14 cellular contexts compared by ENCODE assay signal in genomic region chr7:129609666-129610065, GRCh38. TPM values are rescaled to one million over a fixed set of nuclear protein-coding genes. Genes with fewer than 3 reads are reported as not detected.
DNase-seq lines count a peak whose midpoint lies in the region; ATAC-seq, FAIRE-seq and TF ChIP-seq lines count a peak whose summit lies in the region.
"Had no signal": no experiment of that assay in that cellular context is flagged by ENCODE, and none has a peak within 500 bp of the region (broad histone marks: within the 10 kb centered on the region; RNA-seq: fewer than 3 reads in every experiment).

No MANE protein-coding gene starts in this region.

- no peaks in the 10 kb centered on the region for H3K9me3 Mint-ChIP-seq in activated naive CD4-positive, alpha-beta T cell treated with anti-CD3 and anti-CD28 coated beads for 36 hours
- H3K9me3 Mint-ChIP-seq in endothelial cell (ENCODE audit: unreplicated experiment), result no peaks in the 10 kb centered on the region
- H3K9me3 Mint-ChIP-seq in stimulated activated effector memory CD8-positive, alpha-beta T cell treated with anti-CD3 and anti-CD28 coated beads, Interleukin-12 subunit alpha, Interleukin-12 subunit beta, amount 100 ng/mL, for 72 hours, result no peaks in the 10 kb centered on the region

- intact Hi-C loops in activated naive CD4-positive, alpha-beta T cell treated with anti-CD3 and anti-CD28 coated beads for 36 hours (cut with micrococcal nuclease), result loop anchor here (2.0 to 10.0 kb wide), 3 partner anchors 171 to 385 kb away; partner anchors contain the start of gene AHCYL2
- intact Hi-C loops in PC-9 (cut with micrococcal nuclease; ENCODE audit: unreplicated experiment), result no loop called here

- H2AFZ ChIP-seq in PC-9, result no peak overlapping the region

- H3F3A ChIP-seq in PC-9 (ENCODE audit: insufficient read depth, low read depth), result peaks cover 15% of the 10 kb centered on the region; the same call in 1 of the 2 replicates

- no peak for DNase-seq in activated naive CD4-positive, alpha-beta T cell treated with anti-CD3 and anti-CD28 coated beads for 36 hours
- no peak for DNase-seq in activated naive CD4-positive, alpha-beta T cell (lab: John Stamatoyannopoulos, UW)
- no peak for DNase-seq in PC-9
- no peak for DNase-seq in endothelial cell (ENCODE audit: low spot score)
- DNase-seq in stimulated activated effector memory CD8-positive, alpha-beta T cell treated with anti-CD3 and anti-CD28 coated beads, Interleukin-12 subunit alpha, Interleukin-12 subunit beta, amount 100 ng/mL, for 72 hours (ENCODE audit: low spot score in 2 of 2), result no peak
- no peak for DNase-seq in frontal cortex (ENCODE audit: low spot score in 2 of 2)
- DNase-seq: activated CD8-positive, alpha-beta memory T cell treated with anti-CD3 and anti-CD28 coated beads, Interleukin-2, amount 50 U/mL, for 48 hours; BE2C; NCI-H345; right lobe of liver had no signal

- no peaks in the 10 kb centered on the region for H3K27me3 Mint-ChIP-seq in activated naive CD4-positive, alpha-beta T cell treated with anti-CD3 and anti-CD28 coated beads for 36 hours (ENCODE audit: low read depth)
- peaks cover 7% of the 10 kb centered on the region for H3K27me3 Mint-ChIP-seq in endothelial cell (ENCODE audit: unreplicated experiment)

- 0 out of 2 replicates have a peak, but pooled peaks cover 24% of the 10 kb centered on the region for H3K36me3 ChIP-seq in PC-9 (ENCODE audit: low read depth)
- H3K36me3 ChIP-seq: right lobe of liver had no signal

- no peak overlapping the region for H3K4me3 ChIP-seq in PC-9
- H3K4me3 ChIP-seq: lung had no signal

- 0 out of 2 replicates have a peak, but pooled peaks cover 3% of the 10 kb centered on the region for H4K20me1 ChIP-seq in PC-9 (ENCODE audit: insufficient read depth)

- peak overlapping the region; percentile 92 for H3K4me2 ChIP-seq in PC-9

- H3K9me3 ChIP-seq in PC-9 (ENCODE audit: insufficient read depth, low read depth), result no peaks in the 10 kb centered on the region
- H3K9me3 ChIP-seq: BE2C, right lobe of liver had no signal

- H3K36me3 Mint-ChIP-seq in activated naive CD4-positive, alpha-beta T cell treated with anti-CD3 and anti-CD28 coated beads for 36 hours (ENCODE audit: low read depth), result peaks cover 35% of the 10 kb centered on the region
- peaks cover 18% of the 10 kb centered on the region for H3K36me3 Mint-ChIP-seq in endothelial cell (ENCODE audit: low read depth, unreplicated experiment)
- H3K36me3 Mint-ChIP-seq in stimulated activated effector memory CD8-positive, alpha-beta T cell treated with anti-CD3 and anti-CD28 coated beads, Interleukin-12 subunit alpha, Interleukin-12 subunit beta, amount 100 ng/mL, for 72 hours, result peaks cover 47% of the 10 kb centered on the region

- no peaks in the 10 kb centered on the region for H3K27me3 ChIP-seq in PC-9 (ENCODE audit: insufficient read depth, low read depth)
- H3K27me3 ChIP-seq: BE2C, right lobe of liver had no signal

- TF ChIP-seq CTCF in PC-9 (conservative IDR thresholded peaks at IDR 0.05) (no peak), endothelial cell (IDR thresholded peaks at IDR 0.05; ENCODE audit: unreplicated experiment) (no peak)

- H3K27ac Mint-ChIP-seq in activated naive CD4-positive, alpha-beta T cell treated with anti-CD3 and anti-CD28 coated beads for 36 hours, result peak overlapping the region; percentile 98
- peak overlapping the region; percentile 85 for H3K27ac Mint-ChIP-seq in endothelial cell (ENCODE audit: unreplicated experiment)
- H3K27ac Mint-ChIP-seq in stimulated activated effector memory CD8-positive, alpha-beta T cell treated with anti-CD3 and anti-CD28 coated beads, Interleukin-12 subunit alpha, Interleukin-12 subunit beta, amount 100 ng/mL, for 72 hours, result peak overlapping the region; percentile 99

- no peak overlapping the region for H3K27ac ChIP-seq in PC-9
- H3K27ac ChIP-seq: right lobe of liver had no signal

- H3K9me2 ChIP-seq in PC-9 (ENCODE audit: insufficient read depth), result no peaks in the 10 kb centered on the region

- CTCF ChIA-PET in activated naive CD4-positive, alpha-beta T cell treated with anti-CD3 and anti-CD28 coated beads for 36 hours (lab: Charles Lee), result interaction anchor here (1.3 to 1.4 kb wide), 2 partner anchors 30 to 220 kb away, joined by 3 read pairs; no protein-coding TSS in a partner anchor
- CTCF ChIA-PET in PC-9 (lab: Charles Lee), result no interaction called here

- peaks cover 19% of the 10 kb centered on the region for H3K4me1 ChIP-seq in PC-9 (replicated peaks; ENCODE audit: insufficient read depth)

- no peak for ATAC-seq in stimulated activated effector memory CD8-positive, alpha-beta T cell treated with anti-CD3 and anti-CD28 coated beads, Interleukin-12 subunit alpha, Interleukin-12 subunit beta, amount 100 ng/mL, for 72 hours
- ATAC-seq in HG03571 (IDR thresholded peaks at IDR 0.05; ENCODE audit: unreplicated experiment) (no peak), GM21447 (IDR thresholded peaks at IDR 0.05; ENCODE audit: unreplicated experiment) (no peak)

- peak overlapping the region; percentile 97 for H3K4me3 Mint-ChIP-seq in activated naive CD4-positive, alpha-beta T cell treated with anti-CD3 and anti-CD28 coated beads for 36 hours
- peak overlapping the region; percentile 98 for H3K4me3 Mint-ChIP-seq in endothelial cell (ENCODE audit: unreplicated experiment)
- H3K4me3 Mint-ChIP-seq in stimulated activated effector memory CD8-positive, alpha-beta T cell treated with anti-CD3 and anti-CD28 coated beads, Interleukin-12 subunit alpha, Interleukin-12 subunit beta, amount 100 ng/mL, for 72 hours, result peak overlapping the region; percentile 90

- POLR2A ChIA-PET in PC-9 (lab: Charles Lee; ENCODE audit: unreplicated experiment), result interaction anchor here (0.7 kb wide), 1 partner anchor 40 kb away, joined by 8 read pairs; no protein-coding TSS in a partner anchor

- no TSS peak for BruUV-seq in PC-9 (replicated peaks; lab: Mats Ljungman, UMichigan)

- peaks cover 51% of the 10 kb centered on the region for H3K79me2 ChIP-seq in PC-9 (ENCODE audit: low read depth)

- FAIRE-seq in frontal cortex (lab: Jason Lieb, UNC), result no peak
- FAIRE-seq: GM12892 had no signal

- H3K4me1 Mint-ChIP-seq in activated naive CD4-positive, alpha-beta T cell treated with anti-CD3 and anti-CD28 coated beads for 36 hours (ENCODE audit: low read depth), result peaks cover 49% of the 10 kb centered on the region
- H3K4me1 Mint-ChIP-seq in endothelial cell (ENCODE audit: unreplicated experiment), result peaks cover 32% of the 10 kb centered on the region
- peaks cover 65% of the 10 kb centered on the region for H3K4me1 Mint-ChIP-seq in stimulated activated effector memory CD8-positive, alpha-beta T cell treated with anti-CD3 and anti-CD28 coated beads, Interleukin-12 subunit alpha, Interleukin-12 subunit beta, amount 100 ng/mL, for 72 hours

RNA-seq across cellular contexts. Expression of gene NRF1, which starts 1.9 kb away (rescaled TPM):
- total RNA-seq in activated naive CD4-positive, alpha-beta T cell treated with anti-CD3 and anti-CD28 coated beads for 36 hours, result 10 to 100 TPM; 18.5 to 21.5 TPM
- total RNA-seq in PC-9 (2021) (20.5 and 23.2 TPM in 2 replicates), endothelial cell (ENCODE audit: unreplicated experiment) (18.1 TPM), frontal cortex (19.2 TPM)
